8 cellular contexts compared by ENCODE assay signal in genomic region chr1:92299477-92300125, GRCh38. TPM values are rescaled to one million over a fixed set of nuclear protein-coding genes. Genes with fewer than 3 reads are reported as not detected.
A peak's percentile ranks its signal among the peaks of the same experiment; 100 is the strongest.
DNase-seq lines count a peak whose midpoint lies in the region; FAIRE-seq and TF ChIP-seq lines count a peak whose summit lies in the region.

No MANE protein-coding gene starts in this region.

- no peaks in the 10 kb centered on the region for H4K20me1 ChIP-seq in keratinocyte (ENCODE audit: control insufficient read depth, extremely low read depth, insufficient read depth, low read length)

- H3K27me3 Mint-ChIP-seq in activated T-helper 2 cell treated with anti-CD3 and anti-CD28 coated beads, Interferon-gamma antibody, Interleukin-2, Interleukin-4, amounts not matched to agents 10 μg/mL and 5 μg/mL and 100 μg/mL, durations not matched to agents 14 hours and 24 hours and 36 hours (ENCODE audit: low read depth), result no peaks in the 10 kb centered on the region

- H3K4me1 ChIP-seq in HEK293 (ENCODE audit: control insufficient read depth, insufficient read depth, low read length), result no peaks in the 10 kb centered on the region
- peaks cover 10% of the 10 kb centered on the region for H3K4me1 ChIP-seq in keratinocyte (ENCODE audit: control insufficient read depth, extremely low read depth, insufficient read depth, low read length)
- peaks cover 6% of the 10 kb centered on the region for H3K4me1 ChIP-seq in testis

- no peaks in the 10 kb centered on the region for H3K9me1 ChIP-seq in keratinocyte (ENCODE audit: control insufficient read depth, extremely low read depth, insufficient read depth, low read length)

- TF ChIP-seq CTCF in AG04450 (IDR thresholded peaks at IDR 0.05; ENCODE audit: low read depth, low read length), result no peak
- no peak for TF ChIP-seq CTCF in HEK293 (tag by site-specific recombination; IDR thresholded peaks at IDR 0.05)
- no peak for TF ChIP-seq CTCF in keratinocyte (optimal IDR thresholded peaks at IDR 0.05 in 1 of 3, IDR thresholded peaks at IDR 0.05 in 1 of 3, conservative IDR thresholded peaks at IDR 0.05 in 1 of 3; ENCODE audit: extremely low read depth in 1 of 3, insufficient read depth in 2 of 3, low read length in 3 of 3)
- TF ChIP-seq CTCF in testis (IDR thresholded peaks at IDR 0.05), result no peak

- peak; percentile 67 for FAIRE-seq in keratinocyte (lab: Jason Lieb, UNC)

- H3K4me2 ChIP-seq in keratinocyte (ENCODE audit: control insufficient read depth, extremely low read depth, insufficient read depth, low read depth, low read length), result peak overlapping the region; percentile 97

- H3K4me1 Mint-ChIP-seq in activated T-helper 2 cell treated with anti-CD3 and anti-CD28 coated beads, Interferon-gamma antibody, Interleukin-2, Interleukin-4, amounts not matched to agents 10 μg/mL and 5 μg/mL and 100 μg/mL, durations not matched to agents 14 hours and 24 hours and 36 hours (ENCODE audit: low read depth), result peaks cover 33% of the 10 kb centered on the region

- CTCF ChIA-PET in AG04450 (lab: Charles Lee), result interaction anchor here (1.8 to 5.7 kb wide), 3 partner anchors 9 to 303 kb away, joined by 11 to 22 read pairs (median 11); no protein-coding TSS in a partner anchor
- CTCF ChIA-PET in HEK293 (lab: Yijun Ruan, JAX), result interaction anchor here (0.7 to 1.6 kb wide), 3 partner anchors 11 to 1361 kb away, joined by 3 to 6 read pairs (median 3); no protein-coding TSS in a partner anchor

- DNase-seq in AG04450 (ENCODE audit: low read depth, low spot score) (no peak), keratinocyte (ENCODE audit: low read depth, low spot score) (no peak), testis (no peak), NCI-H128 (lab: John Stamatoyannopoulos, UW; ENCODE audit: unreplicated experiment) (no peak), AG08395 (ENCODE audit: low spot score) (no peak), iPS-NIHi7 (ENCODE audit: extremely low spot score) (no peak)
- no peak for DNase-seq in activated T-helper 2 cell treated with anti-CD3 and anti-CD28 coated beads, Interferon-gamma antibody, Interleukin-2, Interleukin-4, amounts not matched to agents 10 μg/mL and 5 μg/mL and 100 μg/mL, durations not matched to agents 14 hours and 24 hours and 36 hours (ENCODE audit: low spot score)

- H3K36me3 ChIP-seq in HEK293 (ENCODE audit: control insufficient read depth in 2 of 2, insufficient read depth in 1 of 2, low read length in 2 of 2), result peaks cover 22 to 56% of the 10 kb centered on the region in 2 experiments
- H3K36me3 ChIP-seq in keratinocyte (ENCODE audit: control insufficient read depth in 2 of 2, extremely low read depth in 1 of 2, insufficient read depth in 2 of 2, low read length in 2 of 2), result peaks cover 5 to 16% of the 10 kb centered on the region in 2 experiments
- H3K36me3 ChIP-seq in testis (ENCODE audit: low read depth, missing control alignments), result no peaks in the 10 kb centered on the region

- no peak for TF ChIP-seq POLR2A in testis (IDR thresholded peaks at IDR 0.05)

- peak overlapping the region; percentile 83 for H3K4me3 ChIP-seq in AG04450 (ENCODE audit: low read depth, low read length)
- H3K4me3 ChIP-seq in HEK293 (ENCODE audit: low read depth, low read length), result peak overlapping the region; percentile 68
- peak overlapping the region; percentile 96 to 97 (median 97) for H3K4me3 ChIP-seq in keratinocyte (ENCODE audit: control insufficient read depth in 2 of 3, extremely low read depth in 1 of 3, insufficient read depth in 2 of 3, low read depth in 1 of 3, low read length in 3 of 3)
- peak overlapping the region; percentile 75 to 86 for H3K4me3 ChIP-seq in testis

- intact Hi-C loops in activated T-helper 2 cell treated with anti-CD3 and anti-CD28 coated beads, Interferon-gamma antibody, Interleukin-2, Interleukin-4, amounts not matched to agents 10 μg/mL and 5 μg/mL and 100 μg/mL, durations not matched to agents 14 hours and 24 hours and 36 hours (cut with micrococcal nuclease), result loop anchor here (1.0 to 10.0 kb wide), 3 partner anchors 215 to 785 kb away; partner anchors contain the start of gene BTBD8
- intact Hi-C loops in testis (cut with DNase I; ENCODE audit: low total_unique reads), result no loop called here

- H3K9me3 ChIP-seq in AG04450 (ENCODE audit: control insufficient read depth, insufficient read depth, low read length), result no peaks in the 10 kb centered on the region; the same call in 1 of the 2 replicates
- H3K9me3 ChIP-seq in HEK293 (ENCODE audit: control insufficient read depth, insufficient read depth, low read depth, low read length), result no peaks in the 10 kb centered on the region
- no peaks in the 10 kb centered on the region for H3K9me3 ChIP-seq in keratinocyte (ENCODE audit: control insufficient read depth, low read depth, low read length)
- H3K9me3 ChIP-seq in testis, result no peaks in the 10 kb centered on the region

- peaks cover 56% of the 10 kb centered on the region for H3K36me3 Mint-ChIP-seq in activated T-helper 2 cell treated with anti-CD3 and anti-CD28 coated beads, Interferon-gamma antibody, Interleukin-2, Interleukin-4, amounts not matched to agents 10 μg/mL and 5 μg/mL and 100 μg/mL, durations not matched to agents 14 hours and 24 hours and 36 hours (ENCODE audit: low read depth)

- H3K4me3 Mint-ChIP-seq in activated T-helper 2 cell treated with anti-CD3 and anti-CD28 coated beads, Interferon-gamma antibody, Interleukin-2, Interleukin-4, amounts not matched to agents 10 μg/mL and 5 μg/mL and 100 μg/mL, durations not matched to agents 14 hours and 24 hours and 36 hours (ENCODE audit: low read depth), result peak overlapping the region; percentile 98

- WGBS in testis, 2 donors, result 17 to 26% methylated on average over 8 to 9 of the region's 9 CpGs

- peaks cover 23% of the 10 kb centered on the region for H3K79me2 ChIP-seq in keratinocyte (ENCODE audit: control insufficient read depth, insufficient read depth, low read length)

- dilution Hi-C loops in keratinocyte (cut with MboI; ENCODE audit: extremely low pct_ligation_motif_present, low sequenced_read_pairs), result no loop called here

- H3K27me3 ChIP-seq in AG04450 (ENCODE audit: control insufficient read depth, insufficient read depth, low read length) (no peaks in the 10 kb centered on the region), keratinocyte (ENCODE audit: control insufficient read depth, extremely low read depth, insufficient read depth, low read length) (no peaks in the 10 kb centered on the region), testis (no peaks in the 10 kb centered on the region)

- POLR2A ChIA-PET in AG04450 (lab: Yijun Ruan, JAX) (no interaction called here), HEK293 (lab: Yijun Ruan, JAX) (interaction anchor here (0.9 to 1.7 kb wide), 2 partner anchors 186 to 832 kb away, joined by 3 to 4 read pairs; no protein-coding TSS in a partner anchor)

- peak overlapping the region; percentile 96 for H3K27ac Mint-ChIP-seq in activated T-helper 2 cell treated with anti-CD3 and anti-CD28 coated beads, Interferon-gamma antibody, Interleukin-2, Interleukin-4, amounts not matched to agents 10 μg/mL and 5 μg/mL and 100 μg/mL, durations not matched to agents 14 hours and 24 hours and 36 hours

- peak overlapping the region; percentile 85 for H3K27ac ChIP-seq in AG04450 (ENCODE audit: low read depth, low read length)
- H3K27ac ChIP-seq in HEK293 (ENCODE audit: extremely low read depth, low read depth, low read length), result peak overlapping the region; percentile 86
- peak overlapping the region; percentile 89 for H3K27ac ChIP-seq in keratinocyte (ENCODE audit: control insufficient read depth, insufficient read depth, low read length)
- peak overlapping the region; percentile 89 to 93 for H3K27ac ChIP-seq in testis

- no peaks in the 10 kb centered on the region for H3K9me3 Mint-ChIP-seq in activated T-helper 2 cell treated with anti-CD3 and anti-CD28 coated beads, Interferon-gamma antibody, Interleukin-2, Interleukin-4, amounts not matched to agents 10 μg/mL and 5 μg/mL and 100 μg/mL, durations not matched to agents 14 hours and 24 hours and 36 hours

- peak overlapping the region; percentile 95 for H3K9ac ChIP-seq in keratinocyte (ENCODE audit: control insufficient read depth, extremely low read depth, insufficient read depth, low read length)

- peak overlapping the region; percentile 99 for H2AFZ ChIP-seq in keratinocyte (ENCODE audit: control insufficient read depth, low read length)

RNA-seq across cellular contexts. Expression of gene RPAP2, which starts 0.7 kb away (rescaled TPM):
- polyA plus RNA-seq in AG04450 (2011; rRNA removed) (13.6 and 21.5 TPM in 2 replicates), keratinocyte (12.2 to 21.5 TPM (median 12.5 TPM) in 3 replicates), testis (ENCODE audit: insufficient read depth, low read depth, low replicate concordance) (14.5 TPM)
- polyA minus RNA-seq in AG04450 (2011; rRNA and poly(A)+ RNA removed), result 4.6 and 12.2 TPM in 2 replicates
- total RNA-seq in activated T-helper 2 cell treated with anti-CD3 and anti-CD28 coated beads, Interferon-gamma antibody, Interleukin-2, Interleukin-4, amounts not matched to agents 10 μg/mL and 5 μg/mL and 100 μg/mL, durations not matched to agents 14 hours and 24 hours and 36 hours, result 41.9 and 42.8 TPM in 2 replicates
- 24.8 TPM for polyA plus RNA-seq in keratinocyte (2011; ENCODE audit: low read depth)
- 9.7 and 28.1 TPM in 2 replicates for polyA plus RNA-seq in keratinocyte (2011; cell fraction: cytosol; rRNA removed)
- polyA plus RNA-seq in keratinocyte (2011; cell fraction: nucleus; rRNA removed), result 12.4 and 21.1 TPM in 2 replicates
- 12.2 and 12.3 TPM in 2 replicates for polyA plus RNA-seq in keratinocyte (2012; ENCODE audit: low replicate concordance)
- 2.5 to 17.6 TPM (median 4.8 TPM) in 3 replicates for polyA minus RNA-seq in keratinocyte
- 3.3 TPM for polyA minus RNA-seq in keratinocyte (2011; cell fraction: cytosol; rRNA and poly(A)+ RNA removed)
- 4.2 and 22.3 TPM in 2 replicates for polyA minus RNA-seq in keratinocyte (2011; cell fraction: nucleus; rRNA and poly(A)+ RNA removed)
- 1 to 10 TPM; 5.8 to 6.1 TPM for total RNA-seq in testis

RNA-seq across cellular contexts. Expression of gene GLMN, which starts 0.8 kb away (rescaled TPM):
- polyA plus RNA-seq in AG04450 (2011; rRNA removed), result 6.0 and 10.1 TPM in 2 replicates
- 1.6 and 3.0 TPM in 2 replicates for polyA minus RNA-seq in AG04450 (2011; rRNA and poly(A)+ RNA removed)
- 29.5 and 30.8 TPM in 2 replicates for total RNA-seq in activated T-helper 2 cell treated with anti-CD3 and anti-CD28 coated beads, Interferon-gamma antibody, Interleukin-2, Interleukin-4, amounts not matched to agents 10 μg/mL and 5 μg/mL and 100 μg/mL, durations not matched to agents 14 hours and 24 hours and 36 hours
- polyA plus RNA-seq in keratinocyte, result 5.3 to 11.3 TPM (median 5.4 TPM) in 3 replicates
- 4.6 TPM for polyA plus RNA-seq in keratinocyte (2011; ENCODE audit: low read depth)
- polyA plus RNA-seq in keratinocyte (2011; cell fraction: cytosol; rRNA removed), result 3.2 and 6.4 TPM in 2 replicates
- 9.9 and 14.4 TPM in 2 replicates for polyA plus RNA-seq in keratinocyte (2011; cell fraction: nucleus; rRNA removed)
- polyA plus RNA-seq in keratinocyte (2012; ENCODE audit: low replicate concordance), result 4.8 and 6.7 TPM in 2 replicates
- 0.16 to 5.4 TPM (median 0.92 TPM) in 3 replicates for polyA minus RNA-seq in keratinocyte
- 2.7 TPM for polyA minus RNA-seq in keratinocyte (2011; cell fraction: cytosol; rRNA and poly(A)+ RNA removed)
- 3.0 and 11.7 TPM in 2 replicates for polyA minus RNA-seq in keratinocyte (2011; cell fraction: nucleus; rRNA and poly(A)+ RNA removed)
- 10 to 100 TPM; 12.8 to 14.2 TPM for total RNA-seq in testis
- polyA plus RNA-seq in testis (ENCODE audit: insufficient read depth, low read depth, low replicate concordance), result 9.5 TPM
